Comparison of ENCODE assay signal across 8 cellular contexts in genomic region chr10:43323245-43323644, GRCh38. TPM values are rescaled to one million over a fixed set of nuclear protein-coding genes. Genes with fewer than 3 reads are reported as not detected.
DNase-seq lines count a peak whose midpoint lies in the region; ATAC-seq, FAIRE-seq and TF ChIP-seq lines count a peak whose summit lies in the region.

No MANE protein-coding gene starts in this region.

- H3K4me3 ChIP-seq in SK-N-SH (ENCODE audit: low read depth in 2 of 2, low read length in 1 of 2) (peak overlapping the region in 1 of 2 experiments; percentile 6; a peak in 1 of 4 replicates), K562 (no peak overlapping the region), skeletal muscle satellite cell (ENCODE audit: low read length) (no peak overlapping the region)

- DNase-seq in SK-N-SH (no peak), K562 (ENCODE audit: extremely low read depth in 1 of 4, low spot score in 3 of 4) (peak in 2 of 4 experiments; percentile 7 to 24), iPS-NIHi7 (ENCODE audit: extremely low spot score) (peak; percentile 31), HEK293T (ENCODE audit: extremely low spot score) (no peak), Ammon's horn (ENCODE audit: low spot score) (no peak), ureter (ENCODE audit: low spot score) (no peak)

- H2AFZ ChIP-seq in SK-N-SH (ENCODE audit: low read depth): no peak overlapping the region
- H2AFZ ChIP-seq in K562 (ENCODE audit: low read depth, low read length): peak overlapping the region; percentile 66

- CTCF ChIA-PET in SK-N-SH (lab: Yijun Ruan, JAX) (interaction anchor here (1.1 to 1.9 kb wide), 3 partner anchors 24 to 31 kb away, joined by 3 to 7 read pairs (median 6); no protein-coding TSS in a partner anchor), K562 (lab: Yijun Ruan, JAX; ENCODE audit: low intra/inter-chr PET ratio) (no interaction called here), HEK293T (lab: Yijun Ruan, JAX) (no interaction called here)

- no peak for ATAC-seq in SK-N-SH treated with all-trans-retinoic acid at 6 μM for 48 hours
- ATAC-seq in K562: no peak

- POLR2A ChIA-PET in SK-N-SH (lab: Yijun Ruan, JAX): interaction anchor here (0.6 kb wide), 1 partner anchor 35 kb away, joined by 5 read pairs; no protein-coding TSS in a partner anchor
- POLR2A ChIA-PET in K562 (lab: Yijun Ruan, JAX): interaction anchor here (1.0 to 1.3 kb wide), 2 partner anchors 8 to 19 kb away, joined by 3 to 5 read pairs; no protein-coding TSS in a partner anchor
- POLR2A ChIA-PET in HEK293T (lab: Yijun Ruan, JAX): no interaction called here

- no peaks in the 10 kb centered on the region for H3K9me1 ChIP-seq in K562 (ENCODE audit: control insufficient read depth, insufficient read depth, low read length)

- TF ChIP-seq RAD21 in SK-N-SH (IDR thresholded peaks at IDR 0.05; ENCODE audit: low read length) (no peak), K562 (CRISPR knock-in tag; conservative IDR thresholded peaks at IDR 0.05 in 1 of 2, IDR thresholded peaks at IDR 0.05 in 1 of 2) (no peak)

- TF ChIP-seq EP300 in SK-N-SH (IDR thresholded peaks at IDR 0.05; ENCODE audit: borderline replicate concordance in 1 of 2, low read depth in 1 of 2, low read length in 1 of 2) (no peak), K562 (IDR thresholded peaks at IDR 0.05; ENCODE audit: low read length) (no peak)

- H3K36me3 ChIP-seq in SK-N-SH (replicated peaks in 1 of 2; ENCODE audit: control insufficient read depth in 1 of 2, insufficient read depth in 2 of 2, low read length in 1 of 2): no peaks in the 10 kb centered on the region
- H3K36me3 ChIP-seq in K562 (ENCODE audit: control insufficient read depth, insufficient read depth, low read length): no peaks in the 10 kb centered on the region
- no peaks in the 10 kb centered on the region for H3K36me3 ChIP-seq in skeletal muscle satellite cell (ENCODE audit: insufficient read depth, low read length)

- H3K27ac ChIP-seq in SK-N-SH (ENCODE audit: low read depth in 2 of 2, low read length in 1 of 2): no peak overlapping the region
- H3K27ac ChIP-seq in K562 (ENCODE audit: extremely low read depth, low read depth, low read length): no peak overlapping the region

- intact Hi-C loops in K562 (cut with micrococcal nuclease): no loop called here

- no peaks in the 10 kb centered on the region for H3K9me2 ChIP-seq in SK-N-SH

- H3K4me2 ChIP-seq in SK-N-SH (peak overlapping the region; percentile 15; the same call in 1 of the 2 replicates), K562 (ENCODE audit: insufficient read depth, low read length) (peak overlapping the region; percentile 57; the same call in 1 of the 2 replicates), skeletal muscle satellite cell (ENCODE audit: low read length) (peak overlapping the region; percentile 54)

- TF ChIP-seq CTCF in SK-N-SH (IDR thresholded peaks at IDR 0.05): no peak
- TF ChIP-seq CTCF in K562 (IDR thresholded peaks at IDR 0.05 in 2 of 3, conservative IDR thresholded peaks at IDR 0.05 in 1 of 3; ENCODE audit: insufficient read depth in 2 of 3, low read depth in 1 of 3, low read length in 3 of 3): no peak

- no peaks in the 10 kb centered on the region for H3F3A ChIP-seq in SK-N-SH (replicated peaks; ENCODE audit: insufficient read depth)

- H3K27me3 ChIP-seq in SK-N-SH (ENCODE audit: insufficient read depth): peaks cover 11% of the 10 kb centered on the region; the same call in 1 of the 2 replicates
- H3K27me3 ChIP-seq in K562 (ENCODE audit: control insufficient read depth in 2 of 2, insufficient read depth in 2 of 2, low read length in 2 of 2): peaks cover 64 to 89% of the 10 kb centered on the region in 2 experiments
- peaks cover 37% of the 10 kb centered on the region for H3K27me3 ChIP-seq in skeletal muscle satellite cell (ENCODE audit: control insufficient read depth, insufficient read depth, low read length)

- peaks cover 0 to 7% of the 10 kb centered on the region in 2 experiments; a peak in 1 of 4 replicates for H3K4me1 ChIP-seq in SK-N-SH (ENCODE audit: control insufficient read depth in 1 of 2, insufficient read depth in 2 of 2, low read depth in 1 of 2, low read length in 1 of 2)
- H3K4me1 ChIP-seq in K562 (replicated peaks in 1 of 2; ENCODE audit: control insufficient read depth in 2 of 2, insufficient read depth in 2 of 2, low read length in 2 of 2): peaks cover 4 to 9% of the 10 kb centered on the region in 2 experiments; a peak in 1 of 5 replicates
- H3K4me1 ChIP-seq in skeletal muscle satellite cell (ENCODE audit: control insufficient read depth, insufficient read depth, low read length): no peaks in the 10 kb centered on the region

- in situ Hi-C loops in K562 (cut with MboI): no loop called here

- H3K9me3 ChIP-seq in SK-N-SH: no peaks in the 10 kb centered on the region
- H3K9me3 ChIP-seq in K562 (replicated peaks; ENCODE audit: control insufficient read depth, insufficient read depth, low read depth, low read length): no peaks in the 10 kb centered on the region
- no peaks in the 10 kb centered on the region for H3K9me3 ChIP-seq in skeletal muscle satellite cell (replicated peaks; ENCODE audit: low read length)

- FAIRE-seq in K562 (lab: Jason Lieb, UNC): no peak

- no peak overlapping the region for H3K9ac ChIP-seq in SK-N-SH
- no peak overlapping the region for H3K9ac ChIP-seq in K562 (ENCODE audit: insufficient read depth in 1 of 2, low read depth in 2 of 2, low read length in 2 of 2)
- H3K9ac ChIP-seq in skeletal muscle satellite cell (ENCODE audit: low read depth, low read length): no peak overlapping the region

- WGBS in SK-N-SH (ENCODE audit: low lambda C conversion rate): 70% methylated on average over 12 of the region's 14 CpGs
- 21% methylated on average over 14 of the region's 14 CpGs for WGBS in K562 (ENCODE audit: insufficient coverage, low coverage, missing lambda C conversion rate)

- no peaks in the 10 kb centered on the region for H3K79me2 ChIP-seq in SK-N-SH (ENCODE audit: insufficient read depth)
- H3K79me2 ChIP-seq in K562 (ENCODE audit: control insufficient read depth, insufficient read depth, low read length): no peaks in the 10 kb centered on the region

- H4K20me1 ChIP-seq in SK-N-SH (ENCODE audit: insufficient read depth): no peaks in the 10 kb centered on the region
- no peaks in the 10 kb centered on the region for H4K20me1 ChIP-seq in K562 (replicated peaks; ENCODE audit: control insufficient read depth, insufficient read depth, low read length)

- TF ChIP-seq POLR2A in K562 (conservative IDR thresholded peaks at IDR 0.05): no peak

- BruUV-seq in K562 (replicated peaks; lab: Mats Ljungman, UMichigan): no TSS peak

TF ChIP-seq in K562, 482 proteins besides CTCF, POLR2A, EP300 and RAD21 (continues in another document):
- TF ChIP-seq ZNF79 (CRISPR knock-in tag; IDR thresholded peaks at IDR 0.05; ENCODE audit: low read depth) (no peak), POLR2H (tag; IDR thresholded peaks at IDR 0.05; ENCODE audit: low read depth) (no peak)

RNA-seq across cellular contexts. Expression of gene FXYD4, which starts 48.2 kb away (rescaled TPM):
- polyA plus RNA-seq in SK-N-SH (2012; rRNA removed): not detected in 2 replicates
- not detected in 2 replicates for polyA plus RNA-seq in SK-N-SH (2012; cell fraction: cytosol; rRNA removed)
- polyA plus RNA-seq in SK-N-SH (2012; cell fraction: nucleus; rRNA removed): not detected in 2 replicates
- total RNA-seq in K562 (2011; cell fraction: chromatin; rRNA removed; ENCODE audit: low replicate concordance): not detected in 2 replicates
- not detected in 2 replicates for total RNA-seq in K562 (2011; cell fraction: nucleolus; rRNA removed)
- total RNA-seq in K562 (2011; cell fraction: nucleoplasm; rRNA removed): not detected in 2 replicates
- not detected in 2 replicates for total RNA-seq in K562 (2014; rRNA removed)
- not detected in 2 replicates for total RNA-seq in K562 (2014; rRNA removed; fragmentation: Illumina TruSeq; extraction: Trizol)
- not detected in 2 replicates for total RNA-seq in K562 (2015; rRNA removed; fragmentation: Illumina TruSeq; extraction: Trizol)
- not detected in 2 replicates for total RNA-seq in K562 (2021)
- not detected in 2 replicates for polyA plus RNA-seq in K562 (2011; rRNA removed)
- polyA plus RNA-seq in K562 (2011; cell fraction: cytosol; rRNA removed): 0.07 TPM in 1 of 2 replicates, not detected in the other
- polyA plus RNA-seq in K562 (2011; cell fraction: nucleus; rRNA removed): not detected in 2 replicates
- polyA plus RNA-seq in K562 (2012): 0.37 TPM in 1 of 2 replicates, not detected in the other
- polyA plus RNA-seq in K562 (2014; fragmentation: Illumina TruSeq; extraction: Trizol): not detected in 2 replicates
- polyA plus RNA-seq in K562 (2014; fragmentation: Nextera tagmentation; extraction: Ambion mirVana): not detected
- 0.94 TPM in 1 of 2 replicates, not detected in the other for polyA plus RNA-seq in K562 (2014; rRNA removed)
- polyA minus RNA-seq in K562 (2011; rRNA and poly(A)+ RNA removed): not detected in 2 replicates
- polyA minus RNA-seq in K562 (2011; cell fraction: cytosol; rRNA and poly(A)+ RNA removed): not detected in 2 replicates
- not detected in 2 replicates for polyA minus RNA-seq in K562 (2011; cell fraction: nucleus; rRNA and poly(A)+ RNA removed)
- not detected in 2 replicates for total RNA-seq in skeletal muscle satellite cell (2012; rRNA removed)
- total RNA-seq in ureter: 13.8 TPM

RNA-seq across cellular contexts. Expression of gene RASGEF1A, which starts 56.4 kb away (rescaled TPM):
- polyA plus RNA-seq in SK-N-SH (2012; rRNA removed): not detected in 2 replicates
- polyA plus RNA-seq in SK-N-SH (2012; cell fraction: cytosol; rRNA removed): 0.01 TPM in 1 of 2 replicates, not detected in the other
- not detected in 2 replicates for polyA plus RNA-seq in SK-N-SH (2012; cell fraction: nucleus; rRNA removed)
- 16.2 and 38.5 TPM in 2 replicates for total RNA-seq in K562 (2011; cell fraction: chromatin; rRNA removed; ENCODE audit: low replicate concordance)
- 29.0 and 30.1 TPM in 2 replicates for total RNA-seq in K562 (2011; cell fraction: nucleolus; rRNA removed)
- 17.3 and 19.3 TPM in 2 replicates for total RNA-seq in K562 (2011; cell fraction: nucleoplasm; rRNA removed)
- 29.7 and 32.0 TPM in 2 replicates for total RNA-seq in K562 (2014; rRNA removed)
- total RNA-seq in K562 (2014; rRNA removed; fragmentation: Illumina TruSeq; extraction: Trizol): 8.1 and 9.2 TPM in 2 replicates
- 9.8 and 10.2 TPM in 2 replicates for total RNA-seq in K562 (2015; rRNA removed; fragmentation: Illumina TruSeq; extraction: Trizol)
- 20.9 and 21.5 TPM in 2 replicates for total RNA-seq in K562 (2021)
- 25.3 and 28.7 TPM in 2 replicates for polyA plus RNA-seq in K562 (2011; rRNA removed)
- 27.5 and 49.3 TPM in 2 replicates for polyA plus RNA-seq in K562 (2011; cell fraction: cytosol; rRNA removed)
- polyA plus RNA-seq in K562 (2011; cell fraction: nucleus; rRNA removed): 38.8 and 68.7 TPM in 2 replicates
- polyA plus RNA-seq in K562 (2012): 7.4 and 13.1 TPM in 2 replicates
- 14.7 and 18.9 TPM in 2 replicates for polyA plus RNA-seq in K562 (2014; fragmentation: Illumina TruSeq; extraction: Trizol)
- 1 to 10 TPM; 1.6 to 2.9 TPM for polyA plus RNA-seq in K562 (2014; fragmentation: Nextera tagmentation; extraction: Ambion mirVana)
- 24.2 and 27.9 TPM in 2 replicates for polyA plus RNA-seq in K562 (2014; rRNA removed)
- 9.3 and 18.5 TPM in 2 replicates for polyA minus RNA-seq in K562 (2011; rRNA and poly(A)+ RNA removed)
- polyA minus RNA-seq in K562 (2011; cell fraction: cytosol; rRNA and poly(A)+ RNA removed): 19.4 and 20.6 TPM in 2 replicates
- polyA minus RNA-seq in K562 (2011; cell fraction: nucleus; rRNA and poly(A)+ RNA removed): 21.3 TPM in 2 replicates
- 2.2 and 3.0 TPM in 2 replicates for total RNA-seq in skeletal muscle satellite cell (2012; rRNA removed)
- total RNA-seq in ureter: 4.0 TPM

Comparison
In these comparisons a context has a peak if more than half of its experiments do, and no peak if none do; other contexts are left out.
1. RNA of gene FXYD4, which starts 48.2 kb away (total RNA-seq): 13.8 TPM in ureter (single experiment); not detected in K562; every median in the first group is over 10 times any median in the second.
2. Peak in every context shown above with its lines, with median percentiles within 50 percentile points of each other: H3K4me2 ChIP-seq.